In genomic region chr13:36163809-36164308, GRCh38 we compare ENCODE assay signal across 8 cellular contexts. TPM values are rescaled to one million over a fixed set of nuclear protein-coding genes. Genes with fewer than 3 reads are reported as not detected.
DNase-seq lines count a peak whose midpoint lies in the region; ATAC-seq, FAIRE-seq and TF ChIP-seq lines count a peak whose summit lies in the region.

No MANE protein-coding gene starts in this region.

- intact Hi-C loops in testis (cut with DNase I; ENCODE audit: low total_unique reads) = no loop called here

- H3K4me3 ChIP-seq in testis = no peak overlapping the region

- H3K9me3 Mint-ChIP-seq in activated T-cell treated with anti-CD3 and anti-CD28 coated beads, Interleukin-2, amount 50 U/mL, for 4 hours = peaks cover 5% of the 10 kb centered on the region

- H3K27me3 ChIP-seq in foreskin keratinocyte (no peaks in the 10 kb centered on the region), testis (no peaks in the 10 kb centered on the region)

- no peaks in the 10 kb centered on the region for H3K4me1 Mint-ChIP-seq in activated T-cell treated with anti-CD3 and anti-CD28 coated beads, Interleukin-2, amount 50 U/mL, for 4 hours (ENCODE audit: low read depth)

- DNase-seq in LHCN-M2 (ENCODE audit: low read depth) (peak; percentile 91), RCC 7860 (ENCODE audit: low spot score) (peak; percentile 36), foreskin keratinocyte (peak; percentile 46 to 83), testis (peak; percentile 58), NOMO-1 (lab: John Stamatoyannopoulos, UW; ENCODE audit: unreplicated experiment in 2 of 2) (no peak), AML-193 (lab: John Stamatoyannopoulos, UW) (no peak), inferior parietal cortex (ENCODE audit: extremely low spot score) (no peak)
- no peak for DNase-seq in activated T-cell treated with anti-CD3 and anti-CD28 coated beads, Interleukin-2, amount 50 U/mL, for 4 hours

- no peak for TF ChIP-seq POLR2A in testis (IDR thresholded peaks at IDR 0.05)

- no peak for FAIRE-seq in RCC 7860 (lab: Jason Lieb, UNC)

- no peak for TF ChIP-seq CTCF in foreskin keratinocyte (conservative IDR thresholded peaks at IDR 0.05)
- no peak for TF ChIP-seq CTCF in testis (IDR thresholded peaks at IDR 0.05)

- H3K27ac ChIP-seq in foreskin keratinocyte (no peak overlapping the region), testis (no peak overlapping the region)

- no peaks in the 10 kb centered on the region for H3K4me1 ChIP-seq in foreskin keratinocyte
- peaks cover 4% of the 10 kb centered on the region for H3K4me1 ChIP-seq in testis

- no peaks in the 10 kb centered on the region for H3K27me3 Mint-ChIP-seq in activated T-cell treated with anti-CD3 and anti-CD28 coated beads, Interleukin-2, amount 50 U/mL, for 4 hours (ENCODE audit: low read depth)

- ATAC-seq in foreskin keratinocyte = no peak
- no peak for ATAC-seq in activated T-cell treated with anti-CD3 and anti-CD28 coated beads, Interleukin-2, amount 50 U/mL, for 4 hours

- no peak overlapping the region for H3K4me3 Mint-ChIP-seq in activated T-cell treated with anti-CD3 and anti-CD28 coated beads, Interleukin-2, amount 50 U/mL, for 4 hours

- 32 to 42% methylated on average over 7 of the region's 7 CpGs for WGBS in testis, 2 donors

- H3K9me3 ChIP-seq in testis = no peaks in the 10 kb centered on the region

- no peaks in the 10 kb centered on the region for H3K36me3 ChIP-seq in testis (ENCODE audit: low read depth, missing control alignments)

- no peaks in the 10 kb centered on the region for H3K36me3 Mint-ChIP-seq in activated T-cell treated with anti-CD3 and anti-CD28 coated beads, Interleukin-2, amount 50 U/mL, for 4 hours (ENCODE audit: insufficient read depth)

RNA-seq across cellular contexts. Expression of gene DCLK1, which starts 32.7 kb away (rescaled TPM):
- total RNA-seq in LHCN-M2 (2014; rRNA removed) (1.9 and 3.1 TPM in 2 replicates), foreskin keratinocyte (0.11 TPM in 1 of 2 replicates, not detected in the other), testis (1 to 10 TPM; 4.5 to 4.9 TPM)
- polyA plus RNA-seq in LHCN-M2 (2012) = 1.7 TPM
- polyA plus RNA-seq in foreskin keratinocyte (0.02 TPM in 1 of 2 replicates, not detected in the other), testis (ENCODE audit: insufficient read depth, low read depth, low replicate concordance) (8.9 TPM)
- total RNA-seq in activated T-cell treated with anti-CD3 and anti-CD28 coated beads, Interleukin-2, amount 50 U/mL, for 4 hours = not detected

RNA-seq across cellular contexts. Expression of gene SOHLH2, which starts 50.5 kb away (rescaled TPM):
- total RNA-seq in LHCN-M2 (2014; rRNA removed) (2.8 and 5.9 TPM in 2 replicates), foreskin keratinocyte (not detected in 2 replicates), testis (10 to 100 TPM; 10.8 to 17.9 TPM)
- 1.2 TPM for polyA plus RNA-seq in LHCN-M2 (2012)
- polyA plus RNA-seq in foreskin keratinocyte (not detected in 2 replicates), testis (ENCODE audit: insufficient read depth, low read depth, low replicate concordance) (43.6 TPM)
- not detected for total RNA-seq in activated T-cell treated with anti-CD3 and anti-CD28 coated beads, Interleukin-2, amount 50 U/mL, for 4 hours

Comparison
In these comparisons a context has a peak if more than half of its experiments do, and no peak if none do; other contexts are left out.
1. DNase-seq: peak in LHCN-M2 (single experiment), RCC 7860 (single experiment), foreskin keratinocyte (2 of 2) and testis (single experiment); none in NOMO-1 (0 of 2), AML-193 (0 of 2), inferior parietal cortex (single experiment) and activated T-cell treated with anti-CD3 and anti-CD28 coated beads, Interleukin-2, amount 50 U/mL, for 4 hours (single experiment).